In the genomic region with DNA sequence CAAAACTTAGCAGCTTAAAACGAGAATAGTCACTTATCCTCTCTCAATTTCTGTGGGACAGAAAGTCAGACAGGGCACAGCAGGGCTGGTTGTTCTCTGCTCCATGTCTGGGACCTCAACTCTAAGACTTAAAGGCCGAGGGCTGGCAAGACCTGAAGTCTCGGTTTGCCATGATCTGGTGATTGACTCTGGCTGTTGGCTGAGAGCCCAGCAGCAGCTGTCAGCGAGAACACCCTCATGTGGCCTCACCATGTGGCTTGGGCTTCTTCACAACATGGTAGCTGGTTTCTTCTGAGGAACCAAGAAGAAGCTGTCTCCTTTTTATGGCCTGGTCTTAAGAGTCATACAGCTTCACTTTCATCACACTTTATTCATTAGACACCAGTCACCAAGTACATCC, we compare ENCODE assay signal across 23 cellular contexts. TPM values are rescaled to one million over a fixed set of nuclear protein-coding genes. Genes with fewer than 3 reads are reported as not detected.
DNase-seq lines count a peak whose midpoint lies in the region; TF ChIP-seq lines count a peak whose summit lies in the region.
"Had no signal": no experiment of that assay in that cellular context is flagged by ENCODE, and none has a peak within 500 bp of the region (broad histone marks: within the 10 kb centered on the region; RNA-seq: fewer than 3 reads in every experiment).

No MANE protein-coding gene starts in this region.

- peaks cover 7% of the 10 kb centered on the region for H3K36me3 Mint-ChIP-seq in glutamatergic neuron (ENCODE audit: unreplicated experiment)
- H3K36me3 Mint-ChIP-seq: activated naive CD8-positive, alpha-beta T cell treated with anti-CD3 and anti-CD28 coated beads, Interleukin-2, amount 10 ng/mL, durations not matched to agents 7 days and 5 days; mesothelial cell of epicardium; natural killer cell had no signal

- no peaks in the 10 kb centered on the region for H3K27me3 ChIP-seq in smooth muscle cell (ENCODE audit: low read depth)
- no peaks in the 10 kb centered on the region for H3K27me3 ChIP-seq in thyroid gland
- H3K27me3 ChIP-seq: esophagus muscularis mucosa, Peyer's patch had no signal

- peaks cover 13% of the 10 kb centered on the region for H3K27me3 Mint-ChIP-seq in glutamatergic neuron (ENCODE audit: unreplicated experiment)

- H3K4me1 ChIP-seq in HEK293 (ENCODE audit: control insufficient read depth, insufficient read depth, low read length) (peaks cover 4% of the 10 kb centered on the region; the same call in 1 of the 2 replicates), smooth muscle cell (ENCODE audit: low read depth) (peaks cover 17% of the 10 kb centered on the region), thyroid gland (peaks cover 9 to 19% of the 10 kb centered on the region in 2 donors)

- H3K9me3 Mint-ChIP-seq in glutamatergic neuron (ENCODE audit: unreplicated experiment): peaks cover 13% of the 10 kb centered on the region
- H3K9me3 Mint-ChIP-seq: activated naive CD8-positive, alpha-beta T cell treated with anti-CD3 and anti-CD28 coated beads, Interleukin-2, amount 10 ng/mL, durations not matched to agents 7 days and 5 days; CD14-positive monocyte; mesothelial cell of epicardium; natural killer cell had no signal

- H2AFZ ChIP-seq in smooth muscle cell (ENCODE audit: low read depth): no peak overlapping the region

- H4K20me1 ChIP-seq in smooth muscle cell (ENCODE audit: low read depth): peaks cover 18% of the 10 kb centered on the region

- peak overlapping the region; percentile 84 for H3K4me2 ChIP-seq in smooth muscle cell

- no peak overlapping the region for H3K9ac ChIP-seq in smooth muscle cell (ENCODE audit: low read depth)

- peaks cover 6% of the 10 kb centered on the region for H3F3A ChIP-seq in smooth muscle cell (ENCODE audit: low read depth)

- no peak overlapping the region for H3K27ac Mint-ChIP-seq in glutamatergic neuron (ENCODE audit: unreplicated experiment)
- H3K27ac Mint-ChIP-seq: activated naive CD8-positive, alpha-beta T cell treated with anti-CD3 and anti-CD28 coated beads, Interleukin-2, amount 10 ng/mL, durations not matched to agents 7 days and 5 days; mesothelial cell of epicardium; natural killer cell had no signal

- no peak for TF ChIP-seq POLR2A in thyroid gland (IDR thresholded peaks at IDR 0.05)

- no peak overlapping the region for H3K27ac ChIP-seq in HEK293 (ENCODE audit: extremely low read depth, low read depth, low read length)
- H3K27ac ChIP-seq in smooth muscle cell (ENCODE audit: low read depth): peak overlapping the region; percentile 95
- H3K27ac ChIP-seq in thyroid gland: no peak overlapping the region
- H3K27ac ChIP-seq: esophagus muscularis mucosa, gastrocnemius medialis, HL-60, Peyer's patch, SK-N-MC had no signal

- peaks cover 17% of the 10 kb centered on the region for H3K4me1 Mint-ChIP-seq in glutamatergic neuron (ENCODE audit: low read depth, unreplicated experiment)

- peaks cover 29% of the 10 kb centered on the region for H3K79me2 ChIP-seq in smooth muscle cell (ENCODE audit: low read depth)

- no peak overlapping the region for H3K4me3 ChIP-seq in HEK293 (ENCODE audit: low read depth, low read length)
- H3K4me3 ChIP-seq in smooth muscle cell: no peak overlapping the region
- H3K4me3 ChIP-seq in thyroid gland (replicated peaks in 1 of 3): no peak overlapping the region
- H3K4me3 ChIP-seq: esophagus muscularis mucosa, gastrocnemius medialis, Peyer's patch, SK-N-MC had no signal

- POLR2A ChIA-PET in HEK293 (lab: Yijun Ruan, JAX): no interaction called here

- no peaks in the 10 kb centered on the region for H3K9me3 ChIP-seq in HEK293 (ENCODE audit: control insufficient read depth, insufficient read depth, low read depth, low read length)
- H3K9me3 ChIP-seq in smooth muscle cell (replicated peaks; ENCODE audit: low read depth): no peaks in the 10 kb centered on the region
- H3K9me3 ChIP-seq in thyroid gland: no peaks in the 10 kb centered on the region
- H3K9me3 ChIP-seq: esophagus muscularis mucosa, gastrocnemius medialis, Peyer's patch had no signal

- intact Hi-C loops in thyroid gland (cut with DNase I): no loop called here

- 85% methylated on average over 4 of the region's 4 CpGs for WGBS in smooth muscle cell (ENCODE audit: low lambda C conversion rate)
- 78 to 87% methylated on average over 4 of the region's 4 CpGs for WGBS in thyroid gland, 2 donors

- no peaks in the 10 kb centered on the region for H3K36me3 ChIP-seq in HEK293 (ENCODE audit: control insufficient read depth in 2 of 2, insufficient read depth in 1 of 2, low read length in 2 of 2)
- no peaks in the 10 kb centered on the region for H3K36me3 ChIP-seq in smooth muscle cell (ENCODE audit: low read depth)
- H3K36me3 ChIP-seq in thyroid gland: no peaks in the 10 kb centered on the region
- H3K36me3 ChIP-seq: esophagus muscularis mucosa, gastrocnemius medialis, Peyer's patch had no signal

- DNase-seq in activated CD8-positive, alpha-beta memory T cell treated with anti-CD3 and anti-CD28 coated beads, Interleukin-2, amount 50 U/mL, for 48 hours: peak; percentile 37
- no peak for DNase-seq in activated CD8-positive, alpha-beta memory T cell treated with anti-CD3 and anti-CD28 coated beads, Interleukin-2, amount 50 U/mL, for 4 hours
- DNase-seq in glutamatergic neuron: no peak
- DNase-seq in smooth muscle cell (lab: John Stamatoyannopoulos, UW; ENCODE audit: unreplicated experiment): no peak
- no peak for DNase-seq in kidney glomerular epithelial cell (lab: John Stamatoyannopoulos, UW)
- no peak for DNase-seq in thyroid gland
- DNase-seq in activated naive CD4-positive, alpha-beta T cell treated with anti-CD3 and anti-CD28 coated beads, Interleukin-2, amount 50 U/mL, for 16 hours: no peak
- DNase-seq: activated naive CD8-positive, alpha-beta T cell treated with anti-CD3 and anti-CD28 coated beads, Interleukin-2, amount 10 ng/mL, durations not matched to agents 7 days and 5 days; effector CD4-positive, alpha-beta T cell; gastrocnemius medialis; natural killer cell; NCI-H1105; NCI-H2029 treated with DMSO at 0.1 percent for 48 hours; NCI-H446 treated with DMSO at 0.1 percent for 48 hours; NK-92 treated with Interleukin-12 subunit alpha and Interleukin-12 subunit beta, amount 100 ng/mL, for 24 hours; Peyer's patch; T1000 had no signal

- CTCF ChIA-PET in HEK293 (lab: Yijun Ruan, JAX): interaction anchor here (0.8 kb wide), 1 partner anchor 49 kb away, joined by 4 read pairs; no protein-coding TSS in a partner anchor

- TF ChIP-seq CTCF in HEK293 (tag by site-specific recombination; IDR thresholded peaks at IDR 0.05) (no peak), glutamatergic neuron (IDR thresholded peaks at IDR 0.05; ENCODE audit: partially characterized antibody, unreplicated experiment) (no peak), smooth muscle cell (IDR thresholded peaks at IDR 0.05; ENCODE audit: borderline replicate concordance, insufficient read depth, poor library complexity, severe bottlenecking) (no peak), thyroid gland (IDR thresholded peaks at IDR 0.05) (no peak)

- peak overlapping the region; percentile 20 for H3K4me3 Mint-ChIP-seq in glutamatergic neuron (ENCODE audit: unreplicated experiment)
- H3K4me3 Mint-ChIP-seq: activated naive CD8-positive, alpha-beta T cell treated with anti-CD3 and anti-CD28 coated beads, Interleukin-2, amount 10 ng/mL, durations not matched to agents 7 days and 5 days had no signal

TF ChIP-seq in HEK293, 187 proteins besides CTCF, POLR2A, EP300 and RAD21:
- TF ChIP-seq ZNF658 (tag by site-specific recombination; IDR thresholded peaks at IDR 0.05) (no peak), MZF1 (tag by site-specific recombination; IDR thresholded peaks at IDR 0.05; ENCODE audit: borderline replicate concordance) (no peak), ZNF221 (tag by site-specific recombination; IDR thresholded peaks at IDR 0.05; ENCODE audit: borderline replicate concordance) (no peak)
- TF ChIP-seq, protein P1, sequence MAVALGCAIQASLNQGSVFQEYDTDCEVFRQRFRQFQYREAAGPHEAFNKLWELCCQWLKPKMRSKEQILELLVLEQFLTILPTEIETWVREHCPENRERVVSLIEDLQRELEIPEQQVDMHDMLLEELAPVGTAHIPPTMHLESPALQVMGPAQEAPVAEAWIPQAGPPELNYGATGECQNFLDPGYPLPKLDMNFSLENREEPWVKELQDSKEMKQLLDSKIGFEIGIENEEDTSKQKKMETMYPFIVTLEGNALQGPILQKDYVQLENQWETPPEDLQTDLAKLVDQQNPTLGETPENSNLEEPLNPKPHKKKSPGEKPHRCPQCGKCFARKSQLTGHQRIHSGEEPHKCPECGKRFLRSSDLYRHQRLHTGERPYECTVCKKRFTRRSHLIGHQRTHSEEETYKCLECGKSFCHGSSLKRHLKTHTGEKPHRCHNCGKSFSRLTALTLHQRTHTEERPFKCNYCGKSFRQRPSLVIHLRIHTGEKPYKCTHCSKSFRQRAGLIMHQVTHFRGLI (tag by site-specific recombination; IDR thresholded peaks at IDR 0.05): 0 out of 2 replicates have a peak, but pooled peaks have one; percentile 54

RNA-seq across cellular contexts. Expression of a gene that starts 1.7 kb away (rescaled TPM):
- total RNA-seq in glutamatergic neuron (ENCODE audit: unreplicated experiment) (149 TPM), smooth muscle cell (23.8 and 25.0 TPM in 2 replicates), thyroid gland (1 to 10 TPM; 2.3 to 5.0 (median 3.1) TPM)
- 30.7 and 39.3 TPM in 2 replicates for polyA plus RNA-seq in smooth muscle cell

RNA-seq across cellular contexts. Expression of a gene that starts 53.1 kb away (rescaled TPM):
- total RNA-seq in glutamatergic neuron (ENCODE audit: unreplicated experiment) (13.6 TPM), smooth muscle cell (18.1 and 20.4 TPM in 2 replicates), thyroid gland (10 to 100 TPM; 14.5 to 26.0 (median 18.4) TPM)
- 8.4 and 9.5 TPM in 2 replicates for polyA plus RNA-seq in smooth muscle cell
